ENCODE assay signal across 16 cellular contexts in the genomic region with DNA sequence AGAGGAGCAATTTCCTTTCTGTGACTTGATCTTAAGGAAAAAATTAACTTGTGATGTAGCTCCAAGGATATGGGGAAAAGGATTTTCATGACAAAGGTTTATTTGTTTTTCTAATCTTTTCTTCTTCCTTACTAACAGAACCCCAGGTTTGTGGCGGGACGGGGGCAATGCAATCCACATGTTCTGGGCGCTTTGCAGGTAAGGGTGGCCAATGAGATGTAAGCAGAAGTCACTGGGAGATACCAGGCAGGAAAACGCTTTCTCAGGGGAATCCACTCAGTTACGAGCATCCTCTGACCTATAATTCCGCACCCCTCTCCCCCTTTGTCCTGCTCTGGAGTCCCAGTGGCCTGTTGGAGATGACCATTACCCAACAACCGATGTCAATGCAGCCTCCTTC.
DNase-seq lines count a peak whose midpoint lies in the region; ATAC-seq and TF ChIP-seq lines count a peak whose summit lies in the region.
"Had no signal": no experiment of that assay in that cellular context is flagged by ENCODE, and none has a peak within 500 bp of the region (broad histone marks: within the 10 kb centered on the region; RNA-seq: fewer than 3 reads in every experiment).

No MANE protein-coding gene starts in this region.

- no peaks in the 10 kb centered on the region for H3K36me3 ChIP-seq in GM23338 (ENCODE audit: insufficient read depth)
- H3K36me3 ChIP-seq in HUES48 (ENCODE audit: control insufficient read depth, insufficient read depth, low read length) = no peaks in the 10 kb centered on the region
- no peaks in the 10 kb centered on the region for H3K36me3 ChIP-seq in endodermal cell (ENCODE audit: control insufficient read depth, insufficient read depth, low read length)
- no peaks in the 10 kb centered on the region for H3K36me3 ChIP-seq in iPS-18a (ENCODE audit: control insufficient read depth, low read depth, low read length)
- no peaks in the 10 kb centered on the region for H3K36me3 ChIP-seq in HAP-1 (replicated peaks)

- H3K27me3 ChIP-seq in GM23338 (ENCODE audit: insufficient read depth) (no peaks in the 10 kb centered on the region), HUES48 (ENCODE audit: control insufficient read depth, insufficient read depth, low read length) (no peaks in the 10 kb centered on the region), endodermal cell (ENCODE audit: control insufficient read depth, insufficient read depth, low read length, poor library complexity, severe bottlenecking) (no peaks in the 10 kb centered on the region), iPS-18a (ENCODE audit: control insufficient read depth, insufficient read depth, low read length) (no peaks in the 10 kb centered on the region), HAP-1 (ENCODE audit: low read depth) (no peaks in the 10 kb centered on the region)
- H3K27me3 ChIP-seq: BLaER1 treated with 17β-estradiol and CSF1 and Interleukin-3, amounts not matched to agents 10 nM and 100 nM had no signal

- TF ChIP-seq CTCF in GM23338 (conservative IDR thresholded peaks at IDR 0.05; ENCODE audit: low read depth in 2 of 2) (no peak), endodermal cell (conservative IDR thresholded peaks at IDR 0.05) (no peak)

- H3K27me3 Mint-ChIP-seq in GM23338 (ENCODE audit: insufficient read depth, low read depth, poor library complexity) (peaks cover 10% of the 10 kb centered on the region), endodermal cell (ENCODE audit: insufficient read depth) (peaks cover 12% of the 10 kb centered on the region)
- H3K27me3 Mint-ChIP-seq: CD4-positive, CD25-positive, alpha-beta regulatory T cell had no signal

- H3K36me3 Mint-ChIP-seq in GM23338 (ENCODE audit: low read depth) (no peaks in the 10 kb centered on the region; the same call in 2 of the 3 replicates), endodermal cell (ENCODE audit: low read depth) (peaks cover 11% of the 10 kb centered on the region)
- H3K36me3 Mint-ChIP-seq: CD4-positive, CD25-positive, alpha-beta regulatory T cell had no signal

- H3K9ac ChIP-seq in HUES48 (ENCODE audit: low read depth, low read length) = no peak overlapping the region
- no peak overlapping the region for H3K9ac ChIP-seq in endodermal cell (ENCODE audit: extremely low read depth, low read length, poor library complexity, severe bottlenecking)
- peak overlapping the region; percentile 20 for H3K9ac ChIP-seq in iPS-18a (ENCODE audit: low read length)
- H3K9ac ChIP-seq: BLaER1 treated with 17β-estradiol and CSF1 and Interleukin-3, amounts not matched to agents 10 nM and 100 nM had no signal

- in situ Hi-C loops in HAP-1 (cut with MboI; ENCODE audit: low sequenced_read_pairs) = no loop called here

- H3F3A ChIP-seq in GM23338 (replicated peaks; ENCODE audit: low read depth) = peaks cover 3% of the 10 kb centered on the region; the same call in 1 of the 2 replicates

- peaks cover 63% of the 10 kb centered on the region for H3K4me1 Mint-ChIP-seq in GM23338
- peaks cover 62% of the 10 kb centered on the region for H3K4me1 Mint-ChIP-seq in endodermal cell

- peaks cover 58% of the 10 kb centered on the region for H3K4me1 ChIP-seq in GM23338 (ENCODE audit: insufficient read depth)
- peaks cover 35% of the 10 kb centered on the region for H3K4me1 ChIP-seq in HUES48 (ENCODE audit: control insufficient read depth, insufficient read depth, low read length)
- peaks cover 10% of the 10 kb centered on the region for H3K4me1 ChIP-seq in endodermal cell (ENCODE audit: control insufficient read depth, insufficient read depth, low read length)
- peaks cover 39% of the 10 kb centered on the region for H3K4me1 ChIP-seq in iPS-18a (ENCODE audit: control insufficient read depth, low read depth, low read length)
- no peaks in the 10 kb centered on the region for H3K4me1 ChIP-seq in HAP-1

- DNase-seq in GM23338 (ENCODE audit: low spot score) (peak; percentile 82), endodermal cell (peak; percentile 70), SIG-M5 treated with dmso at 0.1 percent for 504 hours (lab: John Stamatoyannopoulos, UW; ENCODE audit: unreplicated experiment) (no peak), HAP-1 (ENCODE audit: low spot score in 2 of 2) (no peak)
- DNase-seq: ACHN; CD4-positive, CD25-positive, alpha-beta regulatory T cell; DMS53; GF-D8; HCEC 1CT; HFFc6 had no signal

- no peak overlapping the region for H3K27ac Mint-ChIP-seq in GM23338
- no peak overlapping the region for H3K27ac Mint-ChIP-seq in endodermal cell
- H3K27ac Mint-ChIP-seq: CD4-positive, CD25-positive, alpha-beta regulatory T cell; HFFc6 had no signal

- peaks cover 7% of the 10 kb centered on the region; the same call in 1 of the 2 replicates for H3K9me2 ChIP-seq in GM23338 (ENCODE audit: insufficient read depth)

- H3K4me2 ChIP-seq in GM23338 = peak overlapping the region; percentile 8; the same call in 1 of the 2 replicates
- H3K4me2 ChIP-seq: BLaER1 treated with 17β-estradiol and CSF1 and Interleukin-3, amounts not matched to agents 10 nM and 100 nM had no signal

- H3K79me2 ChIP-seq in GM23338 (replicated peaks; ENCODE audit: insufficient read depth) = no peaks in the 10 kb centered on the region

- H3K4me3 Mint-ChIP-seq in GM23338 (no peak overlapping the region), endodermal cell (no peak overlapping the region)
- H3K4me3 Mint-ChIP-seq: CD4-positive, CD25-positive, alpha-beta regulatory T cell; HFFc6 had no signal

- no peaks in the 10 kb centered on the region for H4K20me1 ChIP-seq in GM23338 (replicated peaks; ENCODE audit: insufficient read depth)
- H4K20me1 ChIP-seq: BLaER1 treated with 17β-estradiol and CSF1 and Interleukin-3, amounts not matched to agents 10 nM and 100 nM had no signal

- H3K9me3 Mint-ChIP-seq in GM23338 (peaks cover 4% of the 10 kb centered on the region; the same call in 1 of the 3 replicates), endodermal cell (peaks cover 6% of the 10 kb centered on the region)
- H3K9me3 Mint-ChIP-seq: CD4-positive, CD25-positive, alpha-beta regulatory T cell; HFFc6 had no signal

- H3K27ac ChIP-seq in GM23338 (ENCODE audit: low read depth) (peak overlapping the region; percentile 89), HUES48 (ENCODE audit: low read depth, low read length) (peak overlapping the region; percentile 54), endodermal cell (ENCODE audit: low read depth, low read length) (no peak overlapping the region), iPS-18a (ENCODE audit: low read length) (no peak overlapping the region)
- H3K27ac ChIP-seq: BLaER1 treated with 17β-estradiol and CSF1 and Interleukin-3, amounts not matched to agents 10 nM and 100 nM had no signal

- H3K4me3 ChIP-seq in GM23338 (no peak overlapping the region), HUES48 (ENCODE audit: low read depth, low read length) (no peak overlapping the region), endodermal cell (ENCODE audit: low read length) (no peak overlapping the region), iPS-18a (ENCODE audit: low read length) (no peak overlapping the region), HAP-1 (no peak overlapping the region)
- H3K4me3 ChIP-seq: BLaER1 treated with 17β-estradiol and CSF1 and Interleukin-3, amounts not matched to agents 10 nM and 100 nM; K562 had no signal

- no peak overlapping the region for H2AFZ ChIP-seq in GM23338

- ATAC-seq in GM23338 (peak; percentile 78), GM18519 (IDR thresholded peaks at IDR 0.05; ENCODE audit: low FRiP score, unreplicated experiment) (no peak), HG02759 (IDR thresholded peaks at IDR 0.05; ENCODE audit: unreplicated experiment) (no peak)
- ATAC-seq: K562 had no signal

- WGBS in endodermal cell (ENCODE audit: insufficient coverage in 1 of 2, insufficient read length in 1 of 2), 2 experiments = 43% methylated on average over 5 of the region's 7 CpGs; no CpG with 5 or more reads in 1 of the 2 experiments

- H3K9me3 ChIP-seq in HUES48 (ENCODE audit: control insufficient read depth, insufficient read depth, low read length) = no peaks in the 10 kb centered on the region
- H3K9me3 ChIP-seq in endodermal cell (ENCODE audit: control insufficient read depth, low read length) = peaks cover 6% of the 10 kb centered on the region
- no peaks in the 10 kb centered on the region for H3K9me3 ChIP-seq in iPS-18a (ENCODE audit: control insufficient read depth, low read depth, low read length)
- no peaks in the 10 kb centered on the region for H3K9me3 ChIP-seq in HAP-1

TF ChIP-seq in GM23338, 12 proteins besides CTCF, POLR2A, EP300 and RAD21:
- TF ChIP-seq NANOG (IDR thresholded peaks at IDR 0.05; ENCODE audit: borderline replicate concordance) = peak; percentile 37; the same call in 1 of the 2 replicates
- TF ChIP-seq EZH2phosphoT487 (IDR thresholded peaks at IDR 0.05; ENCODE audit: unreplicated experiment) = no peak
- 0 out of 2 replicates have a peak, but pooled peaks have one; percentile 8 for TF ChIP-seq CREB1 (CRISPR knock-in tag; IDR thresholded peaks at IDR 0.05; ENCODE audit: low read depth)
TF ChIP-seq in GM23338: peak in this region for 2.

Comparison
In these comparisons a context has a peak if more than half of its experiments do, and no peak if none do; other contexts are left out.
1. DNase-seq: peak in GM23338 (single experiment) and endodermal cell (single experiment); none in SIG-M5 treated with dmso at 0.1 percent for 504 hours (single experiment) and HAP-1 (0 of 2).
2. H3K27ac ChIP-seq: peak in GM23338 (single experiment) and HUES48 (single experiment); none in endodermal cell (single experiment) and iPS-18a (single experiment).